23 cellular contexts compared by ENCODE assay signal in genomic region chr3:159624616-159625015, GRCh38.
DNase-seq lines count a peak whose midpoint lies in the region; ATAC-seq, FAIRE-seq and TF ChIP-seq lines count a peak whose summit lies in the region.
"Had no signal": no experiment of that assay in that cellular context is flagged by ENCODE, and none has a peak within 500 bp of the region (broad histone marks: within the 10 kb centered on the region; RNA-seq: fewer than 3 reads in every experiment).

No MANE protein-coding gene starts in this region.

- CTCF ChIA-PET in MCF 10A (lab: Yijun Ruan, JAX) = interaction anchor here (1.1 to 8.3 kb wide), 4 partner anchors 20 to 382 kb away, joined by 3 to 83 read pairs (median 6); no protein-coding TSS in a partner anchor
- CTCF ChIA-PET in mammary epithelial cell (lab: Charles Lee; ENCODE audit: low non-redundant PET) = no interaction called here

- H3K27me3 Mint-ChIP-seq in MCF 10A (ENCODE audit: insufficient read depth, unreplicated experiment) = no peaks in the 10 kb centered on the region

- BruUV-seq in MCF 10A (replicated peaks; lab: Mats Ljungman, UMichigan) (no TSS peak), mammary epithelial cell (replicated peaks; lab: Mats Ljungman, UMichigan) (no TSS peak)

- H4K20me1 ChIP-seq in mammary epithelial cell (ENCODE audit: insufficient read depth, low read length) = no peaks in the 10 kb centered on the region

- no peak for TF ChIP-seq CTCF in MCF 10A (IDR thresholded peaks at IDR 0.05; ENCODE audit: unreplicated experiment)
- no peak for TF ChIP-seq CTCF in mammary epithelial cell (conservative IDR thresholded peaks at IDR 0.05 in 1 of 2, IDR thresholded peaks at IDR 0.05 in 1 of 2; ENCODE audit: extremely low read depth in 1 of 2, insufficient read depth in 1 of 2, low read depth in 1 of 2, low read length in 2 of 2)
- TF ChIP-seq CTCF in bronchial epithelial cell (IDR thresholded peaks at IDR 0.05; ENCODE audit: insufficient read depth, low read length, severe bottlenecking) = no peak

- H3K4me3 ChIP-seq in mammary epithelial cell (replicated peaks in 1 of 3; ENCODE audit: insufficient read depth in 1 of 3, low read depth in 2 of 3, low read length in 3 of 3) = no peak overlapping the region
- no peak overlapping the region for H3K4me3 ChIP-seq in bronchial epithelial cell (ENCODE audit: low read depth, low read length)
- H3K4me3 ChIP-seq: A549, GM23248, HAP-1 had no signal

- no peaks in the 10 kb centered on the region for H3K27me3 ChIP-seq in mammary epithelial cell (ENCODE audit: insufficient read depth, low read length)
- H3K27me3 ChIP-seq in bronchial epithelial cell (ENCODE audit: control insufficient read depth, insufficient read depth, low read length) = no peaks in the 10 kb centered on the region

- WGBS in mammary epithelial cell (ENCODE audit: low coverage, missing lambda C conversion rate) = 0% methylated on average over 2 of the region's 2 CpGs

- peaks cover 22% of the 10 kb centered on the region for H3K4me1 ChIP-seq in mammary epithelial cell (ENCODE audit: insufficient read depth, low read length)

- H3K4me3 Mint-ChIP-seq in MCF 10A (ENCODE audit: unreplicated experiment) = no peak overlapping the region
- H3K4me3 Mint-ChIP-seq: CD4-positive, alpha-beta memory T cell; HFFc6 had no signal

- H2AFZ ChIP-seq in mammary epithelial cell (ENCODE audit: low read depth, low read length) = no peak overlapping the region
- H2AFZ ChIP-seq: GM23248 had no signal

- H3K79me2 ChIP-seq in mammary epithelial cell (ENCODE audit: insufficient read depth, low read length) = no peaks in the 10 kb centered on the region

- intact Hi-C loops in MCF 10A (cut with micrococcal nuclease) = no loop called here
- intact Hi-C loops in mammary epithelial cell (cut with micrococcal nuclease) = no loop called here

- FAIRE-seq in bronchial epithelial cell (lab: Jason Lieb, UNC) = no peak
- FAIRE-seq: A549, GM12891, H54 had no signal

- ATAC-seq in GM18502 (IDR thresholded peaks at IDR 0.05; ENCODE audit: poor library complexity, unreplicated experiment) = no peak
- ATAC-seq: A549 had no signal

- in situ Hi-C loops in mammary epithelial cell (cut with MboI; ENCODE audit: low sequenced_read_pairs in 2 of 2) = loop anchor here in 1 of 2 donors (25.0 kb wide), 1 partner anchor 388 kb away; no protein-coding TSS in a partner anchor

- H3K27ac Mint-ChIP-seq in MCF 10A (ENCODE audit: low read depth, unreplicated experiment) = no peak overlapping the region
- H3K27ac Mint-ChIP-seq: CD4-positive, alpha-beta memory T cell; HFFc6 had no signal

- no peaks in the 10 kb centered on the region for H3K9me3 ChIP-seq in mammary epithelial cell (replicated peaks; ENCODE audit: insufficient read depth, low read length)
- H3K9me3 ChIP-seq: A549, HAP-1 had no signal

- dilution Hi-C loops in mammary epithelial cell (cut with HindIII; ENCODE audit: low sequenced_read_pairs) = loop anchor here (5.0 kb wide), 1 partner anchor 108 kb away; no protein-coding TSS in a partner anchor

- peaks cover 5% of the 10 kb centered on the region for H3K36me3 Mint-ChIP-seq in MCF 10A (ENCODE audit: insufficient read depth, unreplicated experiment)
- H3K36me3 Mint-ChIP-seq: CD4-positive, alpha-beta memory T cell had no signal

- no peak overlapping the region for H3K27ac ChIP-seq in mammary epithelial cell (ENCODE audit: insufficient read depth, low read depth, low read length)
- H3K27ac ChIP-seq: 22Rv1, A549, GM23248 had no signal

- DNase-seq in MCF 10A (ENCODE audit: unreplicated experiment) (peak; percentile 40), mammary epithelial cell (no peak), bronchial epithelial cell (ENCODE audit: low read depth) (peak; percentile 26), fibroblast of peridontal ligament (ENCODE audit: extremely low read depth) (peak; percentile 31), stromal cell of bone marrow (ENCODE audit: low read depth) (peak; percentile 13), HUDEP-2 (lab: John Stamatoyannopoulos, UW; ENCODE audit: unreplicated experiment in 76 of 76) (no peak)
- DNase-seq in stimulated activated CD4-positive, alpha-beta T cell treated with anti-CD3 and anti-CD28 coated beads, Interleukin-12 subunit alpha, Interleukin-12 subunit beta, amount 100 ng/mL, for 4 hours = no peak
- DNase-seq: ACHN; C1 segment of cervical spinal cord; Calu3; CD4-positive, alpha-beta memory T cell; COR-L47; DMS53; DMS79 treated with DMSO at 0.1 percent for 48 hours; GF-D8; GM23248; HFFc6 had no signal

- no peaks in the 10 kb centered on the region for H3K36me3 ChIP-seq in mammary epithelial cell (ENCODE audit: insufficient read depth, low read length)
- no peaks in the 10 kb centered on the region for H3K36me3 ChIP-seq in bronchial epithelial cell (ENCODE audit: control insufficient read depth, insufficient read depth, low read length)
- H3K36me3 ChIP-seq: HAP-1 had no signal

- no peak overlapping the region for H3K9ac ChIP-seq in mammary epithelial cell (ENCODE audit: insufficient read depth, low read length)
- H3K9ac ChIP-seq: GM23248 had no signal

- H3K4me1 Mint-ChIP-seq in MCF 10A (ENCODE audit: insufficient read depth, unreplicated experiment) = peaks cover 11% of the 10 kb centered on the region
- H3K4me1 Mint-ChIP-seq: CD4-positive, alpha-beta memory T cell had no signal

- no peaks in the 10 kb centered on the region for H3K9me3 Mint-ChIP-seq in MCF 10A (ENCODE audit: unreplicated experiment)
- H3K9me3 Mint-ChIP-seq: HFFc6 had no signal

- no peak overlapping the region for H3K4me2 ChIP-seq in mammary epithelial cell (ENCODE audit: insufficient read depth, low read depth, low read length)
- H3K4me2 ChIP-seq: A549 had no signal

- POLR2A ChIA-PET in MCF 10A (lab: Yijun Ruan, JAX) = interaction anchor here (1.2 kb wide), 1 partner anchor 13 kb away, joined by 4 read pairs; no protein-coding TSS in a partner anchor

Comparison
In these comparisons a context has a peak if more than half of its experiments do, and no peak if none do; other contexts are left out.
1. DNase-seq: peak in MCF 10A (single experiment), bronchial epithelial cell (single experiment), fibroblast of peridontal ligament (single experiment) and stromal cell of bone marrow (single experiment); none in mammary epithelial cell (single experiment), stimulated activated CD4-positive, alpha-beta T cell treated with anti-CD3 and anti-CD28 coated beads, Interleukin-12 subunit alpha, Interleukin-12 subunit beta, amount 100 ng/mL, for 4 hours (single experiment) and HUDEP-2 (0 of 76).